ENCODE assay signal across 11 cellular contexts in the genomic region with DNA sequence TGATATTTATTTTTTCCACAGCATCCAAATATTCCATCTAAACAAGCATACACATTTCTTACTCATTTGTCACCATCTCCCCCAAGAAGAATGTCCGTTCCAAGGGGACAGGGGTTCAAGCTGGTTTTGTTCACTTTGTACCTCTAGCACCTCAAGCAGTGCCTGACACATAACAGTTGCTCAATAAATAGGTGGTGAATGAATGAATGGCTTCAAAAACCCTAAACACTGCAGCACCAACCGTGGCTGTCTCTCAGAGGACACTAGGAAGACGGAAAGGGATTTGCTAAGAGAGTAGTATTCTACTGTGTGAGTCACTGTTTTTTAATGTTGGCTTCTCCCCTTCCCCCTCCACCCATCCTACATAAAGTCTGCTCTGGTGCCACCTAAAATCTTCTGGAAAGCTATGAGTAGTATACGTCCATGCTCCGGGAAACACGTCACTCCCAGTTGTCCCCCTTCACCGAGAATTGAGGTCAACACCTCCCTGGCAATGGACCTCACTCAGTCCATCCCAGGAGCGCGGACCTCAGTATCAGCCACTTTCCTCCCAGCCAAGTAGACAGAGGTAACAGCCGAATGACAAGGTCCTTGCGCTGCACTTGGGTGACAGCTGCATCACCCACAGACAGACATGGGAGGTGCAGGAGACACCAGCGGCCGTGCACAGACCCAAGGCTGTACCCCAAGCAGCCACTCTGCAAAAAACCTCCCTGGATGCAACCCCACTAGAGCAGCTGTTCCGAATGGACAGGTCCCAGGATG.
DNase-seq lines count a peak whose midpoint lies in the region; ATAC-seq and TF ChIP-seq lines count a peak whose summit lies in the region.
"Had no signal": no experiment of that assay in that cellular context is flagged by ENCODE, and none has a peak within 500 bp of the region (broad histone marks: within the 10 kb centered on the region; RNA-seq: fewer than 3 reads in every experiment).

No MANE protein-coding gene starts in this region.

- H3K27ac Mint-ChIP-seq in stimulated activated naive CD8-positive, alpha-beta T cell treated with anti-CD3 and anti-CD28 coated beads, Interleukin-15, Interleukin-2, amounts not matched to agents 100 ng/mL and 50 ng/mL, for 24 hours: peak overlapping the region; percentile 82
- peak overlapping the region; percentile 97 for H3K27ac Mint-ChIP-seq in activated naive CD8-positive, alpha-beta T cell treated with anti-CD3 and anti-CD28 coated beads, Interleukin-2, amount 50 U/mL, for 24 hours
- H3K27ac Mint-ChIP-seq in natural killer cell: peak overlapping the region; percentile 91 to 95

- no peak for ATAC-seq in stimulated activated naive CD8-positive, alpha-beta T cell treated with anti-CD3 and anti-CD28 coated beads, Interleukin-15, Interleukin-2, amounts not matched to agents 100 U/mL and 50 U/mL, for 24 hours
- ATAC-seq in activated naive CD8-positive, alpha-beta T cell treated with anti-CD3 and anti-CD28 coated beads, Interleukin-2, amount 50 U/mL, for 24 hours: no peak
- ATAC-seq in natural killer cell (peak in 1 of 3 donors; percentile 11), HG03354 (IDR thresholded peaks at IDR 0.05; ENCODE audit: poor library complexity, severe bottlenecking, unreplicated experiment) (no peak), GM21390 (IDR thresholded peaks at IDR 0.05; ENCODE audit: unreplicated experiment) (no peak)

- intact Hi-C loops in natural killer cell (cut with micrococcal nuclease) (no loop called here), cardiac septum (cut with DNase I) (no loop called here)

- no peak for DNase-seq in stimulated activated naive CD8-positive, alpha-beta T cell treated with anti-CD3 and anti-CD28 coated beads, Interleukin-15, Interleukin-2, amounts not matched to agents 100 U/mL and 50 U/mL, for 24 hours
- DNase-seq in activated naive CD8-positive, alpha-beta T cell treated with anti-CD3 and anti-CD28 coated beads, Interleukin-2, amount 50 U/mL, for 24 hours: no peak
- no peak for DNase-seq in natural killer cell
- DNase-seq in cardiac septum (ENCODE audit: low spot score): no peak
- DNase-seq in NCI-H510A treated with DMSO at 0.1 percent for 48 hours (lab: John Stamatoyannopoulos, UW): no peak
- DNase-seq: IMR-90; NCI-H82; stimulated activated CD4-positive, alpha-beta T cell treated with anti-CD3 and anti-CD28 coated beads, Interleukin-15, amount 100 ng/mL, for 24 hours had no signal

- no peak for TF ChIP-seq CTCF in natural killer cell (IDR thresholded peaks at IDR 0.05)

- no peaks in the 10 kb centered on the region for H3K9me3 Mint-ChIP-seq in stimulated activated naive CD8-positive, alpha-beta T cell treated with anti-CD3 and anti-CD28 coated beads, Interleukin-15, Interleukin-2, amounts not matched to agents 100 ng/mL and 50 ng/mL, for 24 hours
- H3K9me3 Mint-ChIP-seq in activated naive CD8-positive, alpha-beta T cell treated with anti-CD3 and anti-CD28 coated beads, Interleukin-2, amount 50 U/mL, for 24 hours: no peaks in the 10 kb centered on the region
- no peaks in the 10 kb centered on the region for H3K9me3 Mint-ChIP-seq in natural killer cell

- H3K4me1 Mint-ChIP-seq in stimulated activated naive CD8-positive, alpha-beta T cell treated with anti-CD3 and anti-CD28 coated beads, Interleukin-15, Interleukin-2, amounts not matched to agents 100 ng/mL and 50 ng/mL, for 24 hours (ENCODE audit: low read depth): peaks cover 99% of the 10 kb centered on the region
- H3K4me1 Mint-ChIP-seq in activated naive CD8-positive, alpha-beta T cell treated with anti-CD3 and anti-CD28 coated beads, Interleukin-2, amount 50 U/mL, for 24 hours: peaks cover 84% of the 10 kb centered on the region
- peaks cover 91 to 100% of the 10 kb centered on the region in 2 donors for H3K4me1 Mint-ChIP-seq in natural killer cell

- H3K4me3 Mint-ChIP-seq in stimulated activated naive CD8-positive, alpha-beta T cell treated with anti-CD3 and anti-CD28 coated beads, Interleukin-15, Interleukin-2, amounts not matched to agents 100 ng/mL and 50 ng/mL, for 24 hours: peak overlapping the region; percentile 67
- peak overlapping the region; percentile 38 for H3K4me3 Mint-ChIP-seq in activated naive CD8-positive, alpha-beta T cell treated with anti-CD3 and anti-CD28 coated beads, Interleukin-2, amount 50 U/mL, for 24 hours
- H3K4me3 Mint-ChIP-seq in natural killer cell: peak overlapping the region; percentile 70

- H3K36me3 Mint-ChIP-seq in stimulated activated naive CD8-positive, alpha-beta T cell treated with anti-CD3 and anti-CD28 coated beads, Interleukin-15, Interleukin-2, amounts not matched to agents 100 ng/mL and 50 ng/mL, for 24 hours (ENCODE audit: low read depth): peaks cover 75% of the 10 kb centered on the region
- peaks cover 40% of the 10 kb centered on the region for H3K36me3 Mint-ChIP-seq in activated naive CD8-positive, alpha-beta T cell treated with anti-CD3 and anti-CD28 coated beads, Interleukin-2, amount 50 U/mL, for 24 hours (ENCODE audit: low read depth)
- H3K36me3 Mint-ChIP-seq in natural killer cell: peaks cover 7% of the 10 kb centered on the region

- no peaks in the 10 kb centered on the region for H3K27me3 Mint-ChIP-seq in stimulated activated naive CD8-positive, alpha-beta T cell treated with anti-CD3 and anti-CD28 coated beads, Interleukin-15, Interleukin-2, amounts not matched to agents 100 ng/mL and 50 ng/mL, for 24 hours
- no peaks in the 10 kb centered on the region for H3K27me3 Mint-ChIP-seq in activated naive CD8-positive, alpha-beta T cell treated with anti-CD3 and anti-CD28 coated beads, Interleukin-2, amount 50 U/mL, for 24 hours
- H3K27me3 Mint-ChIP-seq in natural killer cell (ENCODE audit: low read depth in 2 of 2): no peaks in the 10 kb centered on the region
